In genomic region chr4:89434364-89434988, GRCh38 we compare ENCODE assay signal across 8 cellular contexts.
DNase-seq lines count a peak whose midpoint lies in the region; ATAC-seq and TF ChIP-seq lines count a peak whose summit lies in the region.

No MANE protein-coding gene starts in this region.

- TF ChIP-seq CTCF in vagina (IDR thresholded peaks at IDR 0.05) = peak; percentile 24 to 65 (median 64)

- H3K36me3 ChIP-seq in vagina = no peaks in the 10 kb centered on the region
- no peaks in the 10 kb centered on the region for H3K36me3 ChIP-seq in effector memory CD4-positive, alpha-beta T cell (ENCODE audit: control insufficient read depth, insufficient read depth, low read length)

- intact Hi-C loops in vagina (cut with DNase I) = loop anchor here (10.0 kb wide), 1 partner anchor 210 kb away; no protein-coding TSS in a partner anchor

- H3K4me3 ChIP-seq in vagina = no peak overlapping the region
- no peak overlapping the region for H3K4me3 ChIP-seq in effector memory CD4-positive, alpha-beta T cell (ENCODE audit: insufficient read depth, low read depth, low read length, poor library complexity, severe bottlenecking)

- DNase-seq in DMS 273 (lab: John Stamatoyannopoulos, UW; ENCODE audit: unreplicated experiment) = peak; percentile 61
- peak; percentile 36 for DNase-seq in NCI-H82 treated with DMSO at 0.1 percent for 48 hours (lab: John Stamatoyannopoulos, UW; ENCODE audit: unreplicated experiment)
- peak; percentile 45 for DNase-seq in central memory CD4-positive, alpha-beta T cell
- DNase-seq in left lobe of liver (ENCODE audit: low spot score) = no peak
- no peak for DNase-seq in vagina (ENCODE audit: extremely low spot score in 2 of 2)
- DNase-seq in effector memory CD4-positive, alpha-beta T cell = no peak

- peak; percentile 63 for ATAC-seq in GM19043 (IDR thresholded peaks at IDR 0.05; ENCODE audit: low read depth, unreplicated experiment)
- ATAC-seq in HG03354 (IDR thresholded peaks at IDR 0.05; ENCODE audit: poor library complexity, severe bottlenecking, unreplicated experiment) = peak; percentile 87
- peak; percentile 83 for ATAC-seq in left lobe of liver

- H3K27ac ChIP-seq in vagina = no peak overlapping the region
- H3K27ac ChIP-seq in effector memory CD4-positive, alpha-beta T cell (ENCODE audit: insufficient read depth, low read length, poor library complexity, severe bottlenecking) = no peak overlapping the region

- no peaks in the 10 kb centered on the region for H3K9me3 ChIP-seq in vagina
- no peaks in the 10 kb centered on the region for H3K9me3 ChIP-seq in effector memory CD4-positive, alpha-beta T cell (ENCODE audit: control insufficient read depth, low read length)

- no peaks in the 10 kb centered on the region for H3K4me1 ChIP-seq in vagina
- H3K4me1 ChIP-seq in effector memory CD4-positive, alpha-beta T cell (ENCODE audit: control insufficient read depth, insufficient read depth, low read length, poor library complexity, severe bottlenecking) = peaks cover 7% of the 10 kb centered on the region

- TF ChIP-seq POLR2A in vagina (IDR thresholded peaks at IDR 0.05) = no peak

- no peaks in the 10 kb centered on the region for H3K27me3 ChIP-seq in vagina
- H3K27me3 ChIP-seq in effector memory CD4-positive, alpha-beta T cell (replicated peaks; ENCODE audit: control insufficient read depth, insufficient read depth, low read length, poor library complexity, severe bottlenecking) = no peaks in the 10 kb centered on the region

Comparison
In these comparisons a context has a peak if more than half of its experiments do, and no peak if none do; other contexts are left out.
1. DNase-seq: peak in DMS 273 (single experiment), NCI-H82 treated with DMSO at 0.1 percent for 48 hours (single experiment) and central memory CD4-positive, alpha-beta T cell (single experiment); none in left lobe of liver (single experiment), vagina (0 of 2) and effector memory CD4-positive, alpha-beta T cell (0 of 3).
2. Peak in every context shown above with its lines, with median percentiles within 50 percentile points of each other: ATAC-seq.